ENCODE assay signal across 1 cellular context in genomic region chr4:74330295-74330750, GRCh38.
A peak's percentile ranks its signal among the peaks of the same experiment; 100 is the strongest.
TF ChIP-seq lines count a peak whose summit lies in the region.

No MANE protein-coding gene starts in this region.

TF ChIP-seq in K562, 482 proteins besides CTCF, POLR2A, EP300 and RAD21 (continued from another document and continues in another):
- no peak for TF ChIP-seq ZBTB49 (CRISPR knock-in tag; IDR thresholded peaks at IDR 0.05; ENCODE audit: borderline replicate concordance)
- TF ChIP-seq POLR2AphosphoS2 (IDR thresholded peaks at IDR 0.05; ENCODE audit: low read length), result no peak
- no peak for TF ChIP-seq DEAF1 (CRISPR knock-in tag; IDR thresholded peaks at IDR 0.05)
- peak; percentile 50; the same call in 1 of the 2 replicates for TF ChIP-seq BCOR (IDR thresholded peaks at IDR 0.05)
- no peak for TF ChIP-seq LEF1 (IDR thresholded peaks at IDR 0.05)
- TF ChIP-seq KAT2B (IDR thresholded peaks at IDR 0.05; ENCODE audit: low read depth, low read length), result no peak
- TF ChIP-seq ASH1L (IDR thresholded peaks at IDR 0.05; ENCODE audit: borderline replicate concordance, low read depth, partially characterized antibody), result no peak
- no peak for TF ChIP-seq GTF2B (IDR thresholded peaks at IDR 0.05; ENCODE audit: extremely low read depth, insufficient read length)
- peak; percentile 13; the same call in 1 of the 2 replicates for TF ChIP-seq PHF8 (IDR thresholded peaks at IDR 0.05; ENCODE audit: borderline replicate concordance, low read length)
- peak; percentile 78 for TF ChIP-seq ZNF324 (CRISPR knock-in tag; IDR thresholded peaks at IDR 0.05)
- no peak for TF ChIP-seq PTBP1 (IDR thresholded peaks at IDR 0.05; ENCODE audit: low read depth, low read length)
- no peak for TF ChIP-seq KDM4B (IDR thresholded peaks at IDR 0.05; ENCODE audit: borderline replicate concordance in 2 of 2, low read depth in 1 of 2)
- no peak for TF ChIP-seq TFAM (CRISPR knock-in tag; conservative IDR thresholded peaks at IDR 0.05)
- TF ChIP-seq BDP1 (IDR thresholded peaks at IDR 0.05; ENCODE audit: insufficient read depth, insufficient read length), result no peak
- TF ChIP-seq TRIM24 (IDR thresholded peaks at IDR 0.05), result peak; percentile 47 to 67; a peak in 2 of 4 replicates
- peak; percentile 61 for TF ChIP-seq NCOR1 (IDR thresholded peaks at IDR 0.05)
- TF ChIP-seq ZNF586 (CRISPR knock-in tag; conservative IDR thresholded peaks at IDR 0.05), result no peak
- TF ChIP-seq ARID1B (IDR thresholded peaks at IDR 0.05), result peak; percentile 81
- TF ChIP-seq PHF20 (IDR thresholded peaks at IDR 0.05; ENCODE audit: partially characterized antibody), result no peak
- no peak for TF ChIP-seq PURB (CRISPR knock-in tag; IDR thresholded peaks at IDR 0.05; ENCODE audit: low read depth)
- TF ChIP-seq ELF4 (CRISPR knock-in tag; IDR thresholded peaks at IDR 0.05), result no peak
- TF ChIP-seq SLC30A9 (CRISPR knock-in tag; IDR thresholded peaks at IDR 0.05), result no peak
- TF ChIP-seq GTF2F1 (IDR thresholded peaks at IDR 0.05; ENCODE audit: low read depth, low read length), result no peak
- no peak for TF ChIP-seq ZBTB12 (CRISPR knock-in tag; IDR thresholded peaks at IDR 0.05)
- no peak for TF ChIP-seq DACH1 (IDR thresholded peaks at IDR 0.05; ENCODE audit: partially characterized antibody)
- TF ChIP-seq ZSCAN29 (IDR thresholded peaks at IDR 0.05), result no peak
- no peak for TF ChIP-seq MTA1 (IDR thresholded peaks at IDR 0.05; ENCODE audit: borderline replicate concordance)
- TF ChIP-seq NBN (IDR thresholded peaks at IDR 0.05; ENCODE audit: low read depth), result peak; percentile 37; the same call in 1 of the 2 replicates
- no peak for TF ChIP-seq C11orf30 (IDR thresholded peaks at IDR 0.05; ENCODE audit: low read depth)
- no peak for TF ChIP-seq HMGXB4 (CRISPR knock-in tag; IDR thresholded peaks at IDR 0.05)
- no peak for TF ChIP-seq SREBF1 (IDR thresholded peaks at IDR 0.05; ENCODE audit: borderline replicate concordance, low read depth, low read length)
- no peak; a peak in 1 of 6 replicates for TF ChIP-seq ZBTB11 (CRISPR knock-in tag; IDR thresholded peaks at IDR 0.05)
- no peak for TF ChIP-seq SNRNP70 (optimal IDR thresholded peaks at IDR 0.05; ENCODE audit: low read depth, low read length)
- TF ChIP-seq HNRNPUL1 (IDR thresholded peaks at IDR 0.05; ENCODE audit: low read length), result no peak
- TF ChIP-seq POU5F1 (IDR thresholded peaks at IDR 0.05; ENCODE audit: borderline replicate concordance, low read depth, low read length, partially characterized antibody), result no peak
- no peak for TF ChIP-seq ZMIZ1 (IDR thresholded peaks at IDR 0.05; ENCODE audit: low read depth in 2 of 2, low read length in 2 of 2)
- TF ChIP-seq ZBTB33 (CRISPR knock-in tag; IDR thresholded peaks at IDR 0.05), result no peak
- no peak for TF ChIP-seq NCOA2 (IDR thresholded peaks at IDR 0.05; ENCODE audit: partially characterized antibody in 2 of 2)
- no peak for TF ChIP-seq MTA3 (IDR thresholded peaks at IDR 0.05; ENCODE audit: borderline replicate concordance)
- no peak for TF ChIP-seq LCOR (CRISPR knock-in tag; IDR thresholded peaks at IDR 0.05)
- TF ChIP-seq ATF2 (CRISPR knock-in tag; IDR thresholded peaks at IDR 0.05), result no peak
- TF ChIP-seq ZNF311 (CRISPR knock-in tag; IDR thresholded peaks at IDR 0.05), result no peak
- no peak for TF ChIP-seq ZFP36 (IDR thresholded peaks at IDR 0.05; ENCODE audit: low read depth, low read length, partially characterized antibody)
- peak; percentile 78 for TF ChIP-seq SMARCA4 (IDR thresholded peaks at IDR 0.05)
- no peak for TF ChIP-seq KAT8 (IDR thresholded peaks at IDR 0.05; ENCODE audit: low read depth)
- TF ChIP-seq ZNF76 (CRISPR knock-in tag; IDR thresholded peaks at IDR 0.05; ENCODE audit: borderline replicate concordance), result no peak
- no peak for TF ChIP-seq RAD51 (IDR thresholded peaks at IDR 0.05; ENCODE audit: borderline replicate concordance, low read depth)
- TF ChIP-seq HCFC1 (IDR thresholded peaks at IDR 0.05; ENCODE audit: low read depth, low read length), result no peak
